ENCODE assay signal across 8 cellular contexts in genomic region chr19:50835785-50836542, GRCh38. TPM values are rescaled to one million over a fixed set of nuclear protein-coding genes. Genes with fewer than 3 reads are reported as not detected.
DNase-seq lines count a peak whose midpoint lies in the region; ATAC-seq and TF ChIP-seq lines count a peak whose summit lies in the region.

No MANE protein-coding gene starts in this region.

- POLR2A ChIA-PET in CD8-positive, alpha-beta T cell (lab: Charles Lee) = no interaction called here

- H3K27me3 Mint-ChIP-seq in CD8-positive, alpha-beta T cell (ENCODE audit: low read depth) = peaks cover 61% of the 10 kb centered on the region

- WGBS in prostate gland = 3% methylated on average over 61 of the region's 67 CpGs

- TF ChIP-seq POLR2A in prostate gland (IDR thresholded peaks at IDR 0.05) = peak; percentile 80
- TF ChIP-seq POLR2A in vagina (IDR thresholded peaks at IDR 0.05) = no peak

- DNase-seq in CD8-positive, alpha-beta T cell = peak in 6 of 7 experiments; percentile 30 to 62 (median 50)
- DNase-seq in HuH-7 (ENCODE audit: low spot score) (peak; percentile 90), SKM-1 (lab: John Stamatoyannopoulos, UW; ENCODE audit: unreplicated experiment) (peak; percentile 1), right atrium auricular region (ENCODE audit: low spot score) (no peak), prostate gland (ENCODE audit: low spot score) (peak; percentile 83), vagina (ENCODE audit: extremely low spot score in 2 of 2) (no peak)
- peak; percentile 29 for DNase-seq in activated naive CD8-positive, alpha-beta T cell treated with anti-CD3 and anti-CD28 coated beads, Interleukin-2, amount 50 U/mL, for 16 hours (ENCODE audit: low read depth, low spot score)

- H3K4me1 Mint-ChIP-seq in CD8-positive, alpha-beta T cell (ENCODE audit: low read depth) = peaks cover 7% of the 10 kb centered on the region

- H3K9me3 ChIP-seq in CD8-positive, alpha-beta T cell (ENCODE audit: low read length) = no peaks in the 10 kb centered on the region
- H3K9me3 ChIP-seq in right atrium auricular region (no peaks in the 10 kb centered on the region), prostate gland (no peaks in the 10 kb centered on the region), vagina (no peaks in the 10 kb centered on the region)

- no peak for TF ChIP-seq CTCF in CD8-positive, alpha-beta T cell (IDR thresholded peaks at IDR 0.05)
- no peak for TF ChIP-seq CTCF in right atrium auricular region (IDR thresholded peaks at IDR 0.05)
- TF ChIP-seq CTCF in prostate gland (IDR thresholded peaks at IDR 0.05) = peak in 1 of 4 experiments; percentile 7
- TF ChIP-seq CTCF in vagina (IDR thresholded peaks at IDR 0.05) = no peak

- H3K9me3 Mint-ChIP-seq in CD8-positive, alpha-beta T cell = no peaks in the 10 kb centered on the region

- peaks cover 13% of the 10 kb centered on the region for H3K27me3 ChIP-seq in CD8-positive, alpha-beta T cell (ENCODE audit: insufficient read depth, low read length)
- no peaks in the 10 kb centered on the region for H3K27me3 ChIP-seq in right atrium auricular region
- H3K27me3 ChIP-seq in prostate gland (replicated peaks; ENCODE audit: insufficient read depth) = no peaks in the 10 kb centered on the region
- no peaks in the 10 kb centered on the region for H3K27me3 ChIP-seq in vagina

- H3K36me3 ChIP-seq in CD8-positive, alpha-beta T cell (ENCODE audit: insufficient read depth, low read length) = no peaks in the 10 kb centered on the region
- H3K36me3 ChIP-seq in right atrium auricular region = no peaks in the 10 kb centered on the region
- no peaks in the 10 kb centered on the region for H3K36me3 ChIP-seq in prostate gland
- no peaks in the 10 kb centered on the region for H3K36me3 ChIP-seq in vagina

- H3K4me3 ChIP-seq in CD8-positive, alpha-beta T cell (ENCODE audit: low read depth, low read length) = peak overlapping the region; percentile 55
- peak overlapping the region; percentile 33 to 52 for H3K4me3 ChIP-seq in right atrium auricular region
- peak overlapping the region; percentile 42 to 46 for H3K4me3 ChIP-seq in prostate gland
- peak overlapping the region; percentile 36 to 52 for H3K4me3 ChIP-seq in vagina

- CTCF ChIA-PET in CD8-positive, alpha-beta T cell (lab: Charles Lee) = no interaction called here

- H3K27ac Mint-ChIP-seq in CD8-positive, alpha-beta T cell = no peak overlapping the region

- peaks cover 9% of the 10 kb centered on the region for H3K4me1 ChIP-seq in CD8-positive, alpha-beta T cell (ENCODE audit: insufficient read depth, low read length)
- peaks cover 0 to 10% of the 10 kb centered on the region in 2 donors for H3K4me1 ChIP-seq in right atrium auricular region
- H3K4me1 ChIP-seq in prostate gland (replicated peaks) = peaks cover 8% of the 10 kb centered on the region
- H3K4me1 ChIP-seq in vagina = peaks cover 16% of the 10 kb centered on the region

- no peaks in the 10 kb centered on the region for H3K36me3 Mint-ChIP-seq in CD8-positive, alpha-beta T cell

- H3K4me3 Mint-ChIP-seq in CD8-positive, alpha-beta T cell = peak overlapping the region; percentile 85

- no peak overlapping the region for H3K27ac ChIP-seq in CD8-positive, alpha-beta T cell (ENCODE audit: low read depth, low read length)
- H3K27ac ChIP-seq in right atrium auricular region = no peak overlapping the region
- H3K27ac ChIP-seq in prostate gland = peak overlapping the region; percentile 92
- no peak overlapping the region for H3K27ac ChIP-seq in vagina

- peak; percentile 76 for ATAC-seq in CD8-positive, alpha-beta T cell
- peak; percentile 79 for ATAC-seq in GM19463 (IDR thresholded peaks at IDR 0.05; ENCODE audit: unreplicated experiment)

- intact Hi-C loops in CD8-positive, alpha-beta T cell (cut with DNase I, micrococcal nuclease) = no loop called here
- intact Hi-C loops in prostate gland (cut with DNase I) = no loop called here
- intact Hi-C loops in vagina (cut with DNase I) = no loop called here

RNA-seq across cellular contexts. Expression of gene KLK15, which starts 2.6 kb away (rescaled TPM):
- total RNA-seq in CD8-positive, alpha-beta T cell = not detected
- total RNA-seq in right atrium auricular region (not detected), prostate gland (1 to 10 TPM; 4.0 to 8.5 TPM), vagina (not detected)

RNA-seq across cellular contexts. Expression of gene KLK1, which starts 12.4 kb away (rescaled TPM):
- total RNA-seq in CD8-positive, alpha-beta T cell = not detected
- under 1 TPM in 1 of 2 donors, not detected in 1; 0.51 TPM for total RNA-seq in right atrium auricular region
- 10 to 100 TPM in 1 of 2 donors, 1 to 10 TPM in 1; 8.3 to 45.2 TPM for total RNA-seq in prostate gland
- not detected for total RNA-seq in vagina

RNA-seq across cellular contexts. Expression of gene KLK3, which starts 18.8 kb away (rescaled TPM):
- total RNA-seq in CD8-positive, alpha-beta T cell = not detected
- total RNA-seq in right atrium auricular region (not detected), prostate gland (over 10,000 TPM in 1 of 2 donors, 1,000 to 10,000 TPM in 1; 7,620 to 35,247 TPM), vagina (not detected)

RNA-seq across cellular contexts. Expression of gene KLK2, which starts 37.3 kb away (rescaled TPM):
- total RNA-seq in CD8-positive, alpha-beta T cell = not detected
- total RNA-seq in right atrium auricular region = not detected
- total RNA-seq in prostate gland = over 10,000 TPM in 1 of 2 donors, 1,000 to 10,000 TPM in 1; 3,344 to 10,024 TPM
- not detected for total RNA-seq in vagina

RNA-seq across cellular contexts. Expression of gene ACP4, which starts 45.7 kb away (rescaled TPM):
- not detected for total RNA-seq in CD8-positive, alpha-beta T cell
- not detected for total RNA-seq in right atrium auricular region
- total RNA-seq in prostate gland = not detected
- total RNA-seq in vagina = not detected

Comparison
In these comparisons a context has a peak if more than half of its experiments do, and no peak if none do; other contexts are left out.
1. DNase-seq: peak in CD8-positive, alpha-beta T cell (6 of 7), HuH-7 (single experiment), SKM-1 (single experiment), activated naive CD8-positive, alpha-beta T cell treated with anti-CD3 and anti-CD28 coated beads, Interleukin-2, amount 50 U/mL, for 16 hours (single experiment) and prostate gland (single experiment); none in right atrium auricular region (single experiment) and vagina (0 of 2).
2. H3K27ac ChIP-seq: peak in prostate gland (2 of 2); none in CD8-positive, alpha-beta T cell (single experiment), right atrium auricular region (0 of 2) and vagina (single experiment).
3. RNA of gene KLK3, which starts 18.8 kb away (total RNA-seq): 7,620 to 35,247 TPM in prostate gland; not detected in right atrium auricular region, not detected in CD8-positive, alpha-beta T cell and not detected in vagina (single experiment); every median in the first group is over 1,000 times any median in the second.
4. Peak in every context shown above with its lines, with median percentiles within 50 percentile points of each other: H3K4me3 ChIP-seq.